ENCODE assay signal across 9 cellular contexts in genomic region chr3:83523470-83524073, GRCh38.
A peak's percentile ranks its signal among the peaks of the same experiment; 100 is the strongest.
DNase-seq lines count a peak whose midpoint lies in the region; ATAC-seq and TF ChIP-seq lines count a peak whose summit lies in the region.
"Had no signal": no experiment of that assay in that cellular context is flagged by ENCODE, and none has a peak within 500 bp of the region (broad histone marks: within the 10 kb centered on the region; RNA-seq: fewer than 3 reads in every experiment).

No MANE protein-coding gene starts in this region.

- CTCF ChIA-PET in activated CD4-positive, alpha-beta memory T cell treated with anti-CD3 and anti-CD28 coated beads, Interleukin-2, amount 10 ng/mL, durations not matched to agents 7 days and 5 days (lab: Charles Lee): no interaction called here

- no peak for TF ChIP-seq POLR2A in adrenal gland (IDR thresholded peaks at IDR 0.05)

- no peak overlapping the region for H3K27ac Mint-ChIP-seq in stimulated activated naive CD8-positive, alpha-beta T cell treated with anti-CD3 and anti-CD28 coated beads, Interleukin-15, amount 100 ng/mL, for 72 hours
- no peak overlapping the region for H3K27ac Mint-ChIP-seq in activated CD4-positive, alpha-beta memory T cell treated with anti-CD3 and anti-CD28 coated beads, Interleukin-2, amount 10 ng/mL, durations not matched to agents 7 days and 5 days
- H3K27ac Mint-ChIP-seq: activated naive CD8-positive, alpha-beta T cell treated with anti-CD3 and anti-CD28 coated beads, Interleukin-2, amount 10 ng/mL, durations not matched to agents 7 days and 5 days had no signal

- H3K4me3 ChIP-seq in adrenal gland (no peak overlapping the region), iPS DF 6.9 (ENCODE audit: low read length) (no peak overlapping the region)

- peak in 1 of 2 donors; percentile 3 for DNase-seq in stimulated activated naive CD8-positive, alpha-beta T cell treated with anti-CD3 and anti-CD28 coated beads, Interleukin-15, amount 100 ng/mL, for 72 hours
- no peak for DNase-seq in stimulated activated naive CD8-positive, alpha-beta T cell treated with anti-CD3 and anti-CD28 coated beads, Interleukin-15, Interleukin-2, amounts not matched to agents 100 U/mL and 50 U/mL, for 24 hours
- DNase-seq in NCI-H2107 (lab: John Stamatoyannopoulos, UW) (peak; percentile 34), adrenal gland (peak; percentile 31 to 66 (median 52)), iPS DF 6.9 (ENCODE audit: low read depth, low spot score) (peak; percentile 74), activated T-cell treated with anti-CD3 and anti-CD28 coated beads for 4 hours (no peak)
- no peak for DNase-seq in activated CD4-positive, alpha-beta memory T cell treated with anti-CD3 and anti-CD28 coated beads, Interleukin-2, amount 10 ng/mL, durations not matched to agents 7 days and 5 days
- DNase-seq: activated naive CD8-positive, alpha-beta T cell treated with anti-CD3 and anti-CD28 coated beads, Interleukin-2, amount 10 ng/mL, durations not matched to agents 7 days and 5 days had no signal

- H3K4me1 ChIP-seq in adrenal gland (replicated peaks in 1 of 2) (no peaks in the 10 kb centered on the region), iPS DF 6.9 (ENCODE audit: control insufficient read depth, insufficient read depth, low read length) (no peaks in the 10 kb centered on the region)

- POLR2A ChIA-PET in activated CD4-positive, alpha-beta memory T cell treated with anti-CD3 and anti-CD28 coated beads, Interleukin-2, amount 10 ng/mL, durations not matched to agents 7 days and 5 days (lab: Charles Lee): no interaction called here

- 7 to 11% (median 10%) methylated on average over 7 of the region's 7 CpGs for WGBS in adrenal gland, 4 donors
- WGBS in iPS DF 6.9 (ENCODE audit: insufficient coverage, insufficient read length): no CpG with 5 or more reads among the region's 7 CpGs

- ATAC-seq in stimulated activated naive CD8-positive, alpha-beta T cell treated with anti-CD3 and anti-CD28 coated beads, Interleukin-15, amount 100 ng/mL, for 72 hours: peak; percentile 50
- no peak for ATAC-seq in stimulated activated naive CD8-positive, alpha-beta T cell treated with anti-CD3 and anti-CD28 coated beads, Interleukin-15, Interleukin-2, amounts not matched to agents 100 U/mL and 50 U/mL, for 24 hours
- peak; percentile 85 for ATAC-seq in HG03060 (IDR thresholded peaks at IDR 0.05; ENCODE audit: low read depth, unreplicated experiment)

- peak; percentile 32 to 58 (median 52) for TF ChIP-seq CTCF in adrenal gland (IDR thresholded peaks at IDR 0.05)

- no peaks in the 10 kb centered on the region for H3K36me3 Mint-ChIP-seq in activated CD4-positive, alpha-beta memory T cell treated with anti-CD3 and anti-CD28 coated beads, Interleukin-2, amount 10 ng/mL, durations not matched to agents 7 days and 5 days (ENCODE audit: low read depth)
- H3K36me3 Mint-ChIP-seq: activated naive CD8-positive, alpha-beta T cell treated with anti-CD3 and anti-CD28 coated beads, Interleukin-2, amount 10 ng/mL, durations not matched to agents 7 days and 5 days had no signal

- no peak overlapping the region for H3K4me3 Mint-ChIP-seq in stimulated activated naive CD8-positive, alpha-beta T cell treated with anti-CD3 and anti-CD28 coated beads, Interleukin-15, amount 100 ng/mL, for 72 hours
- no peak overlapping the region for H3K4me3 Mint-ChIP-seq in activated CD4-positive, alpha-beta memory T cell treated with anti-CD3 and anti-CD28 coated beads, Interleukin-2, amount 10 ng/mL, durations not matched to agents 7 days and 5 days
- H3K4me3 Mint-ChIP-seq: activated naive CD8-positive, alpha-beta T cell treated with anti-CD3 and anti-CD28 coated beads, Interleukin-2, amount 10 ng/mL, durations not matched to agents 7 days and 5 days had no signal

- no peaks in the 10 kb centered on the region for H3K4me1 Mint-ChIP-seq in stimulated activated naive CD8-positive, alpha-beta T cell treated with anti-CD3 and anti-CD28 coated beads, Interleukin-15, amount 100 ng/mL, for 72 hours
- no peaks in the 10 kb centered on the region for H3K4me1 Mint-ChIP-seq in activated CD4-positive, alpha-beta memory T cell treated with anti-CD3 and anti-CD28 coated beads, Interleukin-2, amount 10 ng/mL, durations not matched to agents 7 days and 5 days
- H3K4me1 Mint-ChIP-seq: activated naive CD8-positive, alpha-beta T cell treated with anti-CD3 and anti-CD28 coated beads, Interleukin-2, amount 10 ng/mL, durations not matched to agents 7 days and 5 days had no signal

- H3K9me3 ChIP-seq in adrenal gland (replicated peaks in 1 of 3) (no peaks in the 10 kb centered on the region), iPS DF 6.9 (ENCODE audit: control insufficient read depth, insufficient read depth, low read length) (no peaks in the 10 kb centered on the region)

- H3K27me3 Mint-ChIP-seq in stimulated activated naive CD8-positive, alpha-beta T cell treated with anti-CD3 and anti-CD28 coated beads, Interleukin-15, amount 100 ng/mL, for 72 hours: no peaks in the 10 kb centered on the region
- H3K27me3 Mint-ChIP-seq in activated CD4-positive, alpha-beta memory T cell treated with anti-CD3 and anti-CD28 coated beads, Interleukin-2, amount 10 ng/mL, durations not matched to agents 7 days and 5 days: no peaks in the 10 kb centered on the region
- H3K27me3 Mint-ChIP-seq: activated naive CD8-positive, alpha-beta T cell treated with anti-CD3 and anti-CD28 coated beads, Interleukin-2, amount 10 ng/mL, durations not matched to agents 7 days and 5 days had no signal

- H3K27ac ChIP-seq in adrenal gland: no peak overlapping the region
- H3K27ac ChIP-seq in iPS DF 6.9 (ENCODE audit: low read length): no peak overlapping the region

- no peaks in the 10 kb centered on the region for H3K9me3 Mint-ChIP-seq in stimulated activated naive CD8-positive, alpha-beta T cell treated with anti-CD3 and anti-CD28 coated beads, Interleukin-15, amount 100 ng/mL, for 72 hours
- no peaks in the 10 kb centered on the region for H3K9me3 Mint-ChIP-seq in activated CD4-positive, alpha-beta memory T cell treated with anti-CD3 and anti-CD28 coated beads, Interleukin-2, amount 10 ng/mL, durations not matched to agents 7 days and 5 days
- H3K9me3 Mint-ChIP-seq: activated naive CD8-positive, alpha-beta T cell treated with anti-CD3 and anti-CD28 coated beads, Interleukin-2, amount 10 ng/mL, durations not matched to agents 7 days and 5 days had no signal

- intact Hi-C loops in adrenal gland (cut with DNase I): no loop called here

- H3K27me3 ChIP-seq in adrenal gland (no peaks in the 10 kb centered on the region), iPS DF 6.9 (ENCODE audit: control insufficient read depth, insufficient read depth, low read length) (no peaks in the 10 kb centered on the region)

- H3K36me3 ChIP-seq in adrenal gland (replicated peaks in 1 of 2): no peaks in the 10 kb centered on the region
- H3K36me3 ChIP-seq in iPS DF 6.9 (ENCODE audit: control insufficient read depth, insufficient read depth, low read length): no peaks in the 10 kb centered on the region

Comparison
In these comparisons a context has a peak if more than half of its experiments do, and no peak if none do; other contexts are left out.
1. DNase-seq: peak in NCI-H2107 (single experiment), adrenal gland (7 of 7) and iPS DF 6.9 (single experiment); none in stimulated activated naive CD8-positive, alpha-beta T cell treated with anti-CD3 and anti-CD28 coated beads, Interleukin-15, Interleukin-2, amounts not matched to agents 100 U/mL and 50 U/mL, for 24 hours (single experiment), activated CD4-positive, alpha-beta memory T cell treated with anti-CD3 and anti-CD28 coated beads, Interleukin-2, amount 10 ng/mL, durations not matched to agents 7 days and 5 days (single experiment) and activated T-cell treated with anti-CD3 and anti-CD28 coated beads for 4 hours (single experiment).